ENCODE assay signal across 8 cellular contexts in the genomic region with DNA sequence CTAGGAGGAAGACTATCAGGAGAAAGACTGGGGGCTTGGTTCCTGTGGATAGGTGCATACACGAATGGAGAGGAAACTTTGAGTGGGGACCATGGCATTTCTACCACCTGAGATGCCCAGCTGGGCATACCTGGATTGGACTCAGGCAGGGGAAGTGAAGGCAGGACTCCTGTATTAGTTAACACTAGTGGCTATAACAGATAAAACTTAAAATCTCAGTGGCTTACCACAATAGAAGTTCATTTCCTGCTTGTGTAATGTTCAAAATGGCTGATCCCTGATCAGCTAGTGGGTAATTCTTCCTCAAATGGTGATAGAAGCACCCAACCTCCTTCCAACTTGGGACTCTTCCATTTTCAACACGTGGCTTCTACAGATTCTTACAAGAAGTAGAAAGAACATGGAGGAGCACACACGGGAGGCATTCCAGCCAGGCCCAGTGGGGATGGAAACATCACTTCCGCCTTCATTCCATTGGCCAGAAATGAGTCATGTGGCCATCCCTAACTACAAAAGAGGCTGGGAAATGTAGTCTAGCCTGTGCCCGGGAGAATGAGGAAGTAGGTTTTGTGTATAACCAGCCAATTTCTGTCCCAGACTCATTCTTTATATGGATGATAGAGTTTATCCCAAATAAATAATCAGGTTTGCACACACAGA.
DNase-seq lines count a peak whose midpoint lies in the region; ATAC-seq, FAIRE-seq and TF ChIP-seq lines count a peak whose summit lies in the region.

No MANE protein-coding gene starts in this region.

- 32% methylated on average over 5 of the region's 5 CpGs for WGBS in HepG2 (ENCODE audit: low lambda C conversion rate)

- TF ChIP-seq RAD21 in HepG2 (CRISPR knock-in tag; IDR thresholded peaks at IDR 0.05), result no peak

- FAIRE-seq in HepG2 (lab: Jason Lieb, UNC), result peak; percentile 39

- peak overlapping the region; percentile 24 for H2AFZ ChIP-seq in HepG2 (ENCODE audit: low read length)

- CTCF ChIA-PET in HepG2 (lab: Yijun Ruan, JAX; ENCODE audit: low intra/inter-chr PET ratio, low total read pairs), result interaction anchor here (1.2 to 2.4 kb wide), 2 partner anchors 163 to 734 kb away, joined by 5 to 18 read pairs; no protein-coding TSS in a partner anchor

- TF ChIP-seq CTCF in HepG2 (CRISPR knock-in tag; IDR thresholded peaks at IDR 0.05), result no peak

- no peaks in the 10 kb centered on the region for H4K20me1 ChIP-seq in BLaER1 treated with 17β-estradiol and CSF1 and Interleukin-3, amounts not matched to agents 10 nM and 100 nM
- H4K20me1 ChIP-seq in HepG2 (ENCODE audit: insufficient read depth, low read length), result no peaks in the 10 kb centered on the region

- H3K4me1 ChIP-seq in BLaER1 treated with 17β-estradiol and CSF1 and Interleukin-3, amounts not matched to agents 10 nM and 100 nM, result peaks cover 8 to 50% (median 22%) of the 10 kb centered on the region in 10 experiments; a peak in 19 of 20 replicates
- peaks cover 8% of the 10 kb centered on the region; the same call in 1 of the 2 replicates for H3K4me1 ChIP-seq in HepG2 (ENCODE audit: insufficient read depth, low read length)

- BruUV-seq in HepG2 (replicated peaks; lab: Mats Ljungman, UMichigan), result TSS peak; percentile 51

- no peak for TF ChIP-seq EP300 in HepG2 (IDR thresholded peaks at IDR 0.05; ENCODE audit: low read depth in 2 of 2, low read length in 2 of 2)
- no peak for TF ChIP-seq EP300 in HepG2 (CRISPR knock-in tag; IDR thresholded peaks at IDR 0.05; ENCODE audit: borderline replicate concordance)

- H3K27ac ChIP-seq in BLaER1 treated with 17β-estradiol and CSF1 and Interleukin-3, amounts not matched to agents 10 nM and 100 nM, result peak overlapping the region; percentile 74 to 87 (median 82)
- H3K27ac ChIP-seq in HepG2 (ENCODE audit: extremely low read length, insufficient read depth, low read length), result no peak overlapping the region

- POLR2A ChIA-PET in HepG2 (lab: Yijun Ruan, JAX), result no interaction called here

- ATAC-seq in GM18511 (IDR thresholded peaks at IDR 0.05; ENCODE audit: unreplicated experiment), result peak; percentile 93
- peak; percentile 81 for ATAC-seq in HG03103 (IDR thresholded peaks at IDR 0.05; ENCODE audit: low read depth, unreplicated experiment)
- ATAC-seq in HepG2, result peak; percentile 55
- no peak for ATAC-seq in HG02571 (IDR thresholded peaks at IDR 0.05; ENCODE audit: unreplicated experiment)

- peak overlapping the region; percentile 36 to 66 (median 56) for H3K4me3 ChIP-seq in BLaER1 treated with 17β-estradiol and CSF1 and Interleukin-3, amounts not matched to agents 10 nM and 100 nM
- peak overlapping the region in 2 of 3 experiments; percentile 6 to 7; a peak in 1 of 6 replicates for H3K4me3 ChIP-seq in HepG2 (replicated peaks in 1 of 3; ENCODE audit: insufficient read depth in 1 of 3, low read depth in 2 of 3, low read length in 3 of 3)

- H3K36me3 ChIP-seq in BLaER1 treated with 17β-estradiol and CSF1 and Interleukin-3, amounts not matched to agents 10 nM and 100 nM, result no peaks in the 10 kb centered on the region
- no peaks in the 10 kb centered on the region for H3K36me3 ChIP-seq in HepG2 (replicated peaks in 1 of 2; ENCODE audit: control insufficient read depth in 1 of 2, insufficient read depth in 2 of 2, low read length in 2 of 2)

- H3K27me3 ChIP-seq in BLaER1 treated with 17β-estradiol and CSF1 and Interleukin-3, amounts not matched to agents 10 nM and 100 nM, result no peaks in the 10 kb centered on the region
- peaks cover 0 to 8% of the 10 kb centered on the region in 2 experiments; a peak in 1 of 5 replicates for H3K27me3 ChIP-seq in HepG2 (ENCODE audit: control insufficient read depth in 1 of 2, insufficient read depth in 2 of 2, low read length in 2 of 2)

- peaks cover 0 to 15% (median 6%) of the 10 kb centered on the region in 11 experiments; a peak in 5 of 22 replicates for H3K9me3 ChIP-seq in BLaER1 treated with 17β-estradiol and CSF1 and Interleukin-3, amounts not matched to agents 10 nM and 100 nM (replicated peaks in 1 of 11)
- no peaks in the 10 kb centered on the region for H3K9me3 ChIP-seq in HepG2 (ENCODE audit: low read length)

- peak overlapping the region; percentile 63 to 94 (median 79) for H3K4me2 ChIP-seq in BLaER1 treated with 17β-estradiol and CSF1 and Interleukin-3, amounts not matched to agents 10 nM and 100 nM
- H3K4me2 ChIP-seq in HepG2 (ENCODE audit: low read depth, low read length), result peak overlapping the region; percentile 25

- no peak for TF ChIP-seq POLR2A in HepG2 (IDR thresholded peaks at IDR 0.05; ENCODE audit: insufficient read depth in 1 of 2, low read depth in 2 of 2, low read length in 2 of 2)

- H3K9ac ChIP-seq in BLaER1 treated with 17β-estradiol and CSF1 and Interleukin-3, amounts not matched to agents 10 nM and 100 nM, result peak overlapping the region in 9 of 11 experiments; percentile 34 to 69 (median 57); a peak in 18 of 22 replicates
- H3K9ac ChIP-seq in HepG2 (ENCODE audit: insufficient read depth, low read depth, low read length), result no peak overlapping the region

- intact Hi-C loops in HepG2 (cut with micrococcal nuclease; ENCODE audit: unreplicated experiment), result no loop called here

- in situ Hi-C loops in T47D (cut with HindIII; ENCODE audit: low pct_unique_long_range_greater_than_20kb, low sequenced_read_pairs), result no loop called here
- in situ Hi-C loops in HepG2 (cut with HindIII; ENCODE audit: extremely low pct_ligation_motif_present, low pct_unique_long_range_greater_than_20kb), result no loop called here

- DNase-seq in NCI-H82 treated with DMSO at 0.1 percent for 48 hours (lab: John Stamatoyannopoulos, UW; ENCODE audit: unreplicated experiment) (peak; percentile 11), T47D (ENCODE audit: low read depth in 1 of 2, low spot score in 1 of 2) (peak; percentile 22 to 71), HepG2 (ENCODE audit: low spot score) (peak; percentile 72), cerebellum (ENCODE audit: low spot score) (no peak)

- H3K79me2 ChIP-seq in HepG2 (ENCODE audit: insufficient read depth, low read length), result no peaks in the 10 kb centered on the region

TF ChIP-seq in HepG2, 621 proteins besides CTCF, POLR2A, EP300 and RAD21 (continues in another document):
- TF ChIP-seq FOXA3 (CRISPR knock-in tag; IDR thresholded peaks at IDR 0.05), result no peak
- TF ChIP-seq NFYB (CRISPR knock-in tag; IDR thresholded peaks at IDR 0.05), result peak; percentile 75
- no peak for TF ChIP-seq ZNF577 (CRISPR knock-in tag; IDR thresholded peaks at IDR 0.05; ENCODE audit: borderline replicate concordance, low read depth)
- no peak for TF ChIP-seq SKIL (CRISPR knock-in tag; IDR thresholded peaks at IDR 0.05; ENCODE audit: borderline replicate concordance)
- no peak for TF ChIP-seq HMGA1 (CRISPR knock-in tag; conservative IDR thresholded peaks at IDR 0.05)
- no peak for TF ChIP-seq ZNF205 (CRISPR knock-in tag; IDR thresholded peaks at IDR 0.05)
- no peak for TF ChIP-seq ZNF570 (CRISPR knock-in tag; IDR thresholded peaks at IDR 0.05; ENCODE audit: borderline replicate concordance)
- TF ChIP-seq ZNF230 (CRISPR knock-in tag; IDR thresholded peaks at IDR 0.05), result no peak
- TF ChIP-seq ZNF12 (CRISPR knock-in tag; IDR thresholded peaks at IDR 0.05), result 0 out of 2 replicates have a peak, but pooled peaks have one; percentile 51
- peak; percentile 48; the same call in 1 of the 2 replicates for TF ChIP-seq ELF1 (CRISPR knock-in tag; IDR thresholded peaks at IDR 0.05)
- no peak for TF ChIP-seq ZNF614 (CRISPR knock-in tag; IDR thresholded peaks at IDR 0.05; ENCODE audit: borderline replicate concordance)
- TF ChIP-seq HOXA5 (CRISPR knock-in tag; IDR thresholded peaks at IDR 0.05), result no peak
- TF ChIP-seq ZNF678 (CRISPR knock-in tag; IDR thresholded peaks at IDR 0.05), result no peak
- TF ChIP-seq FOSL2 (CRISPR knock-in tag; IDR thresholded peaks at IDR 0.05), result no peak
- TF ChIP-seq CEBPB (IDR thresholded peaks at IDR 0.05; ENCODE audit: borderline replicate concordance, low read depth, low read length), result no peak
- no peak for TF ChIP-seq MTF1 (CRISPR knock-in tag; IDR thresholded peaks at IDR 0.05)
- no peak for TF ChIP-seq CENPT (CRISPR knock-in tag; IDR thresholded peaks at IDR 0.05; ENCODE audit: low read depth)
- no peak for TF ChIP-seq ZNF136 (CRISPR knock-in tag; IDR thresholded peaks at IDR 0.05; ENCODE audit: low read depth)
- TF ChIP-seq SIN3B (IDR thresholded peaks at IDR 0.05; ENCODE audit: low read length), result no peak
- TF ChIP-seq ZEB1 (IDR thresholded peaks at IDR 0.05; ENCODE audit: insufficient replicate concordance, low read depth), result no peak
- TF ChIP-seq ZNF143 (CRISPR knock-in tag; IDR thresholded peaks at IDR 0.05), result peak; percentile 83
- TF ChIP-seq GABPA (IDR thresholded peaks at IDR 0.05; ENCODE audit: low read depth, low read length), result peak; percentile 37; the same call in 1 of the 2 replicates
- peak; percentile 87 for TF ChIP-seq GABPA (CRISPR knock-in tag; IDR thresholded peaks at IDR 0.05; ENCODE audit: low read depth)
- no peak for TF ChIP-seq ZBTB20 (CRISPR knock-in tag; IDR thresholded peaks at IDR 0.05; ENCODE audit: borderline replicate concordance, low read depth)
- no peak for TF ChIP-seq TBX2 (CRISPR knock-in tag; IDR thresholded peaks at IDR 0.05; ENCODE audit: borderline replicate concordance)
- TF ChIP-seq MXI1 (IDR thresholded peaks at IDR 0.05; ENCODE audit: borderline replicate concordance, low read depth, low read length), result no peak
